ENCODE assay signal across 22 cellular contexts in the genomic region with DNA sequence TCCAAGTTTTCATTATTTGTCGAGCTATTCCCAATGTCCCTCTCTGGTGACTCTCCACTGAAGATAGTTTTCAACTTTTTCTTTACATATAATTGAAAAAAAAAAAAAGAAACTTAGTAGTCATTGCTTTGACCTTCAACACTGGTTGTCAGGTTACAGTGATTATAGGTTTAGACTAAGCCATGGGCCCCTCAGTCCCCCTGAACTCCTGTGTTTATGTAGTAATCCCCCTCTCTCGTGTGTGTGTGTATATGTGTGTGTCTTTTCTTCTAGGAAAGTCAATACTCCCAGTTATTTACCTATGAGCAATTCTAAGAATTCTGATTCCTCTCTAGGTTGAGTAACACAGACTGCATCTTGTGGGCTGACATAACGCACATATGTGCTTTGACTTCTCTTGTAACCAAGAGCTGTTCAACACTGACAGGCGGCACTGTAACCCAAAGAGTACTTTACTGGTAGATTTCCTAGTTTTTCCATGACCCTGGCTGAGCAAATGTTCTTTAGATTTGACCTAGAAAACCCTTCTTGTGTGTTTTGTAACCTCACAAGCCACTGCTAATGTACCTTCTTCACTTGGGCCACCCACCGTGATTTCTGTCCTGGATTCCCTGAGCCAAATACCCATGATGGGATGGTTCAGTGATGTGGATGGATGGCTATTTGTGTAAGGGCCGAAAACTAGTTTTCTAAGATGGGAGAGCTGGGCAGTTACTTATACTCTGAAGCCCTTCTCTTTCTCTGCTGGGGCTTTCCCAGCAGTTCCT. TPM values are rescaled to one million over a fixed set of nuclear protein-coding genes. Genes with fewer than 3 reads are reported as not detected.
DNase-seq lines count a peak whose midpoint lies in the region; ATAC-seq and TF ChIP-seq lines count a peak whose summit lies in the region.
"Had no signal": no experiment of that assay in that cellular context is flagged by ENCODE, and none has a peak within 500 bp of the region (broad histone marks: within the 10 kb centered on the region; RNA-seq: fewer than 3 reads in every experiment).

No MANE protein-coding gene starts in this region.

- no peaks in the 10 kb centered on the region for H3K27me3 Mint-ChIP-seq in CD4-positive, CD25-positive, alpha-beta regulatory T cell
- H3K27me3 Mint-ChIP-seq in CD4-positive, alpha-beta memory T cell = no peaks in the 10 kb centered on the region
- no peaks in the 10 kb centered on the region for H3K27me3 Mint-ChIP-seq in activated naive CD8-positive, alpha-beta T cell treated with anti-CD3 and anti-CD28 coated beads, Interleukin-2, amount 50 U/mL, for 24 hours
- H3K27me3 Mint-ChIP-seq in nephron progenitor cell (ENCODE audit: low read depth, poor library complexity) = no peaks in the 10 kb centered on the region
- H3K27me3 Mint-ChIP-seq: activated CD4-positive, alpha-beta memory T cell treated with anti-CD3 and anti-CD28 coated beads, Interleukin-2, amount 10 ng/mL, durations not matched to agents 7 days and 5 days had no signal

- H3K9me3 Mint-ChIP-seq in CD4-positive, CD25-positive, alpha-beta regulatory T cell = no peaks in the 10 kb centered on the region
- no peaks in the 10 kb centered on the region for H3K9me3 Mint-ChIP-seq in CD4-positive, alpha-beta memory T cell
- no peaks in the 10 kb centered on the region for H3K9me3 Mint-ChIP-seq in activated naive CD8-positive, alpha-beta T cell treated with anti-CD3 and anti-CD28 coated beads, Interleukin-2, amount 50 U/mL, for 24 hours
- no peaks in the 10 kb centered on the region for H3K9me3 Mint-ChIP-seq in nephron progenitor cell
- H3K9me3 Mint-ChIP-seq: activated CD4-positive, alpha-beta memory T cell treated with anti-CD3 and anti-CD28 coated beads, Interleukin-2, amount 10 ng/mL, durations not matched to agents 7 days and 5 days; mesothelial cell of epicardium; nephron; WTC11 had no signal

- peaks cover 5 to 16% (median 9%) of the 10 kb centered on the region in 4 donors for H3K4me1 Mint-ChIP-seq in CD4-positive, CD25-positive, alpha-beta regulatory T cell
- H3K4me1 Mint-ChIP-seq in CD4-positive, alpha-beta memory T cell = peaks cover 0 to 6% (median under 1%) of the 10 kb centered on the region in 4 donors
- H3K4me1 Mint-ChIP-seq in activated naive CD8-positive, alpha-beta T cell treated with anti-CD3 and anti-CD28 coated beads, Interleukin-2, amount 50 U/mL, for 24 hours = peaks cover 7% of the 10 kb centered on the region
- H3K4me1 Mint-ChIP-seq in nephron progenitor cell = peaks cover 27% of the 10 kb centered on the region
- H3K4me1 Mint-ChIP-seq: mesothelial cell of epicardium, nephron, WTC11 had no signal

- peaks cover 66% of the 10 kb centered on the region for H3K36me3 ChIP-seq in CD4-positive, CD25-positive, alpha-beta regulatory T cell (ENCODE audit: control insufficient read depth, insufficient read depth, low read length)
- H3K36me3 ChIP-seq in CD4-positive, alpha-beta memory T cell (ENCODE audit: insufficient read depth, low read length) = peaks cover 17% of the 10 kb centered on the region

- TF ChIP-seq CTCF in nephron progenitor cell (IDR thresholded peaks at IDR 0.05) = no peak
- no peak for TF ChIP-seq CTCF in coronary artery (IDR thresholded peaks at IDR 0.05)

- ATAC-seq in CD4-positive, CD25-positive, alpha-beta regulatory T cell (ENCODE audit: low read depth in 2 of 2) = no peak
- peak; percentile 68 for ATAC-seq in activated naive CD8-positive, alpha-beta T cell treated with anti-CD3 and anti-CD28 coated beads, Interleukin-2, amount 50 U/mL, for 24 hours
- ATAC-seq in HG03139 (IDR thresholded peaks at IDR 0.05; ENCODE audit: unreplicated experiment) (no peak), Right ventricle myocardium inferior (no peak)
- ATAC-seq: K562, WTC11 had no signal

- POLR2A ChIA-PET in CD4-positive, alpha-beta memory T cell (lab: Charles Lee; ENCODE audit: partially characterized antibody) = no interaction called here

- H3K27ac ChIP-seq in CD4-positive, CD25-positive, alpha-beta regulatory T cell (ENCODE audit: insufficient read depth, low read length, poor library complexity, severe bottlenecking) = no peak overlapping the region
- H3K27ac ChIP-seq in CD4-positive, alpha-beta memory T cell (ENCODE audit: low read depth, low read length) = no peak overlapping the region
- H3K27ac ChIP-seq in coronary artery = no peak overlapping the region
- H3K27ac ChIP-seq: pancreas, suprapubic skin, vagina had no signal

- no peaks in the 10 kb centered on the region for H3K4me1 ChIP-seq in CD4-positive, CD25-positive, alpha-beta regulatory T cell (ENCODE audit: control insufficient read depth, insufficient read depth, low read length, poor library complexity, severe bottlenecking)
- H3K4me1 ChIP-seq in CD4-positive, alpha-beta memory T cell (ENCODE audit: insufficient read depth, low read length) = no peaks in the 10 kb centered on the region
- H3K4me1 ChIP-seq: HAP-1, pancreas, suprapubic skin, vagina had no signal

- CTCF ChIA-PET in CD4-positive, alpha-beta memory T cell (lab: Charles Lee; ENCODE audit: partially characterized antibody) = interaction anchor here (1.1 kb wide), 1 partner anchor 27 kb away, joined by 4 read pairs; no protein-coding TSS in a partner anchor

- H3K4me3 Mint-ChIP-seq in CD4-positive, CD25-positive, alpha-beta regulatory T cell = no peak overlapping the region
- H3K4me3 Mint-ChIP-seq in CD4-positive, alpha-beta memory T cell = no peak overlapping the region
- no peak overlapping the region for H3K4me3 Mint-ChIP-seq in activated naive CD8-positive, alpha-beta T cell treated with anti-CD3 and anti-CD28 coated beads, Interleukin-2, amount 50 U/mL, for 24 hours
- no peak overlapping the region for H3K4me3 Mint-ChIP-seq in nephron progenitor cell
- H3K4me3 Mint-ChIP-seq: activated CD4-positive, alpha-beta memory T cell treated with anti-CD3 and anti-CD28 coated beads, Interleukin-2, amount 10 ng/mL, durations not matched to agents 7 days and 5 days; mesothelial cell of epicardium; nephron; WTC11 had no signal

- DNase-seq in CD4-positive, CD25-positive, alpha-beta regulatory T cell = peak in 1 of 3 donors; percentile 59
- no peak for DNase-seq in CD4-positive, alpha-beta memory T cell
- no peak for DNase-seq in activated naive CD8-positive, alpha-beta T cell treated with anti-CD3 and anti-CD28 coated beads, Interleukin-2, amount 50 U/mL, for 24 hours
- no peak for DNase-seq in nephron progenitor cell
- no peak for DNase-seq in Right ventricle myocardium inferior (ENCODE audit: missing footprints)
- no peak for DNase-seq in coronary artery (ENCODE audit: low spot score)
- DNase-seq: activated CD4-positive, alpha-beta memory T cell treated with anti-CD3 and anti-CD28 coated beads, Interleukin-2, amount 10 ng/mL, durations not matched to agents 7 days and 5 days; DMS153; GDM1; MM.1S; NCI-H1436 treated with DMSO at 0.1 percent for 48 hours; NCI-H510A treated with DMSO at 0.1 percent for 48 hours; pancreas had no signal

- peak overlapping the region in 2 of 3 donors; percentile 58 to 87 for H3K27ac Mint-ChIP-seq in CD4-positive, CD25-positive, alpha-beta regulatory T cell
- peak overlapping the region in 6 of 7 donors; percentile 7 to 74 (median 36) for H3K27ac Mint-ChIP-seq in CD4-positive, alpha-beta memory T cell
- H3K27ac Mint-ChIP-seq in activated naive CD8-positive, alpha-beta T cell treated with anti-CD3 and anti-CD28 coated beads, Interleukin-2, amount 50 U/mL, for 24 hours = no peak overlapping the region
- peak overlapping the region; percentile 54 for H3K27ac Mint-ChIP-seq in nephron progenitor cell
- H3K27ac Mint-ChIP-seq: activated CD4-positive, alpha-beta memory T cell treated with anti-CD3 and anti-CD28 coated beads, Interleukin-2, amount 10 ng/mL, durations not matched to agents 7 days and 5 days; mesothelial cell of epicardium; nephron; WTC11 had no signal

- H3K9me3 ChIP-seq in CD4-positive, CD25-positive, alpha-beta regulatory T cell (ENCODE audit: control insufficient read depth in 2 of 2, low read length in 2 of 2) = no peaks in the 10 kb centered on the region
- H3K9me3 ChIP-seq in CD4-positive, alpha-beta memory T cell (ENCODE audit: control insufficient read depth in 1 of 2, low read length in 2 of 2) = no peaks in the 10 kb centered on the region
- H3K9me3 ChIP-seq: HAP-1, pancreas, suprapubic skin, vagina had no signal

- no peak overlapping the region for H3K4me3 ChIP-seq in CD4-positive, CD25-positive, alpha-beta regulatory T cell (ENCODE audit: low read depth, low read length)
- H3K4me3 ChIP-seq in CD4-positive, alpha-beta memory T cell (ENCODE audit: low read length in 2 of 2) = no peak overlapping the region
- no peak overlapping the region for H3K4me3 ChIP-seq in coronary artery
- H3K4me3 ChIP-seq: HAP-1, K562, pancreas, suprapubic skin, vagina had no signal

- H3K27me3 ChIP-seq in CD4-positive, CD25-positive, alpha-beta regulatory T cell (ENCODE audit: control insufficient read depth, insufficient read depth, low read length) = no peaks in the 10 kb centered on the region
- H3K27me3 ChIP-seq in CD4-positive, alpha-beta memory T cell (ENCODE audit: insufficient read depth, low read length) = no peaks in the 10 kb centered on the region
- H3K27me3 ChIP-seq: pancreas, suprapubic skin, vagina had no signal

- intact Hi-C loops in CD4-positive, alpha-beta memory T cell (cut with micrococcal nuclease) = no loop called here
- intact Hi-C loops in Right ventricle myocardium inferior (cut with DNase I) = no loop called here

- peaks cover 52% of the 10 kb centered on the region for H3K36me3 Mint-ChIP-seq in CD4-positive, CD25-positive, alpha-beta regulatory T cell
- peaks cover 51 to 68% of the 10 kb centered on the region in 2 donors for H3K36me3 Mint-ChIP-seq in CD4-positive, alpha-beta memory T cell
- peaks cover 49% of the 10 kb centered on the region for H3K36me3 Mint-ChIP-seq in activated naive CD8-positive, alpha-beta T cell treated with anti-CD3 and anti-CD28 coated beads, Interleukin-2, amount 50 U/mL, for 24 hours (ENCODE audit: low read depth)
- H3K36me3 Mint-ChIP-seq in nephron progenitor cell (ENCODE audit: low read depth) = peaks cover 65% of the 10 kb centered on the region

RNA-seq across cellular contexts. Expression of gene MANSC4, which starts 15.0 kb away (rescaled TPM):
- not detected for total RNA-seq in CD4-positive, CD25-positive, alpha-beta regulatory T cell
- 1 to 10 TPM in 3 of 4 donors, not detected in 1; 1.5 to 2.4 (median 1.9) TPM for polyA plus RNA-seq in CD4-positive, CD25-positive, alpha-beta regulatory T cell
- not detected for total RNA-seq in CD4-positive, alpha-beta memory T cell
- under 1 TPM in 1 of 2 donors, not detected in 1; 0.32 TPM for polyA plus RNA-seq in CD4-positive, alpha-beta memory T cell
- total RNA-seq in Right ventricle myocardium inferior = not detected
- total RNA-seq: activated CD4-positive, alpha-beta memory T cell treated with anti-CD3 and anti-CD28 coated beads, Interleukin-2, amount 10 ng/mL, durations not matched to agents 7 days and 5 days; bronchial epithelial cell; K562; suprapubic skin; vagina; WTC11 had no signal
- polyA plus RNA-seq: K562 had no signal

RNA-seq across cellular contexts. Expression of gene KLHL42, which starts 15.0 kb away (rescaled TPM):
- total RNA-seq in CD4-positive, CD25-positive, alpha-beta regulatory T cell = 23.6 TPM
- 10 to 100 TPM; 10.6 to 15.0 (median 12.6) TPM for polyA plus RNA-seq in CD4-positive, CD25-positive, alpha-beta regulatory T cell
- 10 to 100 TPM; 19.4 to 20.5 TPM for total RNA-seq in CD4-positive, alpha-beta memory T cell
- 10 to 100 TPM; 10.8 to 12.6 TPM for polyA plus RNA-seq in CD4-positive, alpha-beta memory T cell
- total RNA-seq in Right ventricle myocardium inferior = 5.6 TPM
